In genomic region chr1:64038965-64039926, GRCh38 we compare ENCODE assay signal across 8 cellular contexts.
A peak's percentile ranks its signal among the peaks of the same experiment; 100 is the strongest.
DNase-seq lines count a peak whose midpoint lies in the region; ATAC-seq, FAIRE-seq and TF ChIP-seq lines count a peak whose summit lies in the region.

No MANE protein-coding gene starts in this region.

- no peak for FAIRE-seq in small intestine (lab: Jason Lieb, UNC)

- H3K4me3 ChIP-seq in heart right ventricle (no peak overlapping the region), small intestine (ENCODE audit: low read depth in 1 of 2, low read length in 2 of 2) (no peak overlapping the region)

- H3K27me3 ChIP-seq in heart right ventricle (no peaks in the 10 kb centered on the region), small intestine (ENCODE audit: control insufficient read depth in 2 of 2, insufficient read depth in 2 of 2, low read length in 2 of 2) (no peaks in the 10 kb centered on the region)

- DNase-seq in HCEC 1CT = peak; percentile 97
- DNase-seq in SW480 (ENCODE audit: low spot score) = peak; percentile 39
- peak in 1 of 2 donors; percentile 43 for DNase-seq in heart right ventricle
- DNase-seq in small intestine = peak; percentile 22
- DNase-seq in NAMALWA (ENCODE audit: low spot score) = no peak
- DNase-seq in activated CD8-positive, alpha-beta memory T cell treated with anti-CD3 and anti-CD28 coated beads, Interleukin-2, amount 50 U/mL, for 4 hours = no peak
- no peak for DNase-seq in NK-92 treated with Interleukin-12 subunit alpha and Interleukin-12 subunit beta, amount 100 ng/mL, for 24 hours (lab: John Stamatoyannopoulos, UW)

- H3K9me3 ChIP-seq in heart right ventricle = no peaks in the 10 kb centered on the region
- H3K9me3 ChIP-seq in small intestine (ENCODE audit: control insufficient read depth, low read depth) = no peaks in the 10 kb centered on the region

- ATAC-seq in heart right ventricle = peak; percentile 48 to 80 (median 59)
- ATAC-seq in GM19395 (IDR thresholded peaks at IDR 0.05; ENCODE audit: unreplicated experiment) = no peak

- H3K36me3 ChIP-seq in heart right ventricle (no peaks in the 10 kb centered on the region), small intestine (ENCODE audit: control insufficient read depth in 2 of 2, insufficient read depth in 2 of 2, low read length in 2 of 2) (no peaks in the 10 kb centered on the region)

- no peak for TF ChIP-seq CTCF in heart right ventricle (IDR thresholded peaks at IDR 0.05)

- WGBS in heart right ventricle, 2 donors = 30% methylated on average over 4 of the region's 4 CpGs
- 55 to 60% (median 58%) methylated on average over 4 of the region's 4 CpGs for WGBS in small intestine, 3 donors

- H3K27ac ChIP-seq in heart right ventricle (peak overlapping the region in 8 of 10 donors; percentile 18 to 74 (median 58)), small intestine (ENCODE audit: low read depth in 1 of 2, low read length in 1 of 2) (peak overlapping the region in 1 of 2 donors; percentile 2)

- intact Hi-C loops in heart right ventricle (cut with DNase I) = loop anchor here in 1 of 10 donors (10.0 kb wide), 1 partner anchor 94 kb away; no protein-coding TSS in a partner anchor

- peaks cover 8 to 74% (median 38%) of the 10 kb centered on the region in 9 donors for H3K4me1 ChIP-seq in heart right ventricle
- H3K4me1 ChIP-seq in small intestine (ENCODE audit: control insufficient read depth in 2 of 2, insufficient read depth in 1 of 2, low read depth in 1 of 2, low read length in 1 of 2) = no peaks in the 10 kb centered on the region

Comparison
In these comparisons a context has a peak if more than half of its experiments do, and no peak if none do; other contexts are left out.
1. DNase-seq: peak in HCEC 1CT (single experiment), SW480 (single experiment) and small intestine (single experiment); none in NAMALWA (single experiment), activated CD8-positive, alpha-beta memory T cell treated with anti-CD3 and anti-CD28 coated beads, Interleukin-2, amount 50 U/mL, for 4 hours (single experiment) and NK-92 treated with Interleukin-12 subunit alpha and Interleukin-12 subunit beta, amount 100 ng/mL, for 24 hours (single experiment).